In genomic region chr3:60504827-60505457, GRCh38 we compare ENCODE assay signal across 1 cellular context.
TF ChIP-seq lines count a peak whose summit lies in the region.

No MANE protein-coding gene starts in this region.

TF ChIP-seq in WTC11, 78 proteins besides CTCF, POLR2A, EP300 and RAD21 (continued from another document):
- TF ChIP-seq ZNF425 (CRISPR knock-in tag; conservative IDR thresholded peaks at IDR 0.05) (no peak), MYBL2 (CRISPR knock-in tag; IDR thresholded peaks at IDR 0.05) (no peak), MXD4 (CRISPR knock-in tag; IDR thresholded peaks at IDR 0.05; ENCODE audit: borderline replicate concordance) (no peak), TCF7 (CRISPR knock-in tag; IDR thresholded peaks at IDR 0.05; ENCODE audit: low read depth) (no peak), NR3C1 (CRISPR knock-in tag; conservative IDR thresholded peaks at IDR 0.05; ENCODE audit: low read depth) (no peak), ZNF423 (CRISPR knock-in tag; IDR thresholded peaks at IDR 0.05) (no peak), SOX15 (CRISPR knock-in tag; IDR thresholded peaks at IDR 0.05) (no peak), ZNF512 (CRISPR knock-in tag; IDR thresholded peaks at IDR 0.05; ENCODE audit: borderline replicate concordance) (no peak)
TF ChIP-seq in WTC11: peak in this region for 0.
